Comparison of ENCODE assay signal across 19 cellular contexts in genomic region chr3:188047536-188047935, GRCh38.
DNase-seq lines count a peak whose midpoint lies in the region; ATAC-seq, FAIRE-seq and TF ChIP-seq lines count a peak whose summit lies in the region.
"Had no signal": no experiment of that assay in that cellular context is flagged by ENCODE, and none has a peak within 500 bp of the region (broad histone marks: within the 10 kb centered on the region; RNA-seq: fewer than 3 reads in every experiment).

No MANE protein-coding gene starts in this region.

- DNase-seq in HepG2 (ENCODE audit: low spot score) (no peak), right lobe of liver (no peak), T-helper 17 cell (no peak), pons (ENCODE audit: low spot score) (peak; percentile 4), ACHN (no peak), RCC 7860 (ENCODE audit: low spot score) (no peak)
- DNase-seq: Caco-2; CD4-positive, CD25-positive, alpha-beta regulatory T cell; CD8-positive, alpha-beta T cell; DMS153; DND-41; H7; HCEC 1CT had no signal

- H3K4me1 ChIP-seq in HepG2 (ENCODE audit: insufficient read depth, low read length), result peaks cover 46% of the 10 kb centered on the region
- H3K4me1 ChIP-seq in right lobe of liver, result no peaks in the 10 kb centered on the region

- CTCF ChIA-PET in HepG2 (lab: Yijun Ruan, JAX; ENCODE audit: low intra/inter-chr PET ratio, low total read pairs), result no interaction called here

- TF ChIP-seq CTCF in HepG2 (CRISPR knock-in tag; IDR thresholded peaks at IDR 0.05) (no peak), right lobe of liver (IDR thresholded peaks at IDR 0.05) (no peak)

- ATAC-seq in HepG2 (no peak), right lobe of liver (no peak), T-helper 17 cell (no peak)
- ATAC-seq: CD8-positive, alpha-beta T cell had no signal

- no peak overlapping the region for H3K4me3 Mint-ChIP-seq in T-helper 17 cell
- H3K4me3 Mint-ChIP-seq: CD4-positive, CD25-positive, alpha-beta regulatory T cell; CD8-positive, alpha-beta T cell had no signal

- POLR2A ChIA-PET in HepG2 (lab: Yijun Ruan, JAX), result no interaction called here

- no peak overlapping the region for H2AFZ ChIP-seq in HepG2 (ENCODE audit: low read length)

- H4K20me1 ChIP-seq in HepG2 (ENCODE audit: insufficient read depth, low read length), result no peaks in the 10 kb centered on the region

- H3K27ac Mint-ChIP-seq in T-helper 17 cell, result peak overlapping the region; percentile 24
- H3K27ac Mint-ChIP-seq: CD4-positive, CD25-positive, alpha-beta regulatory T cell; CD8-positive, alpha-beta T cell had no signal

- TF ChIP-seq EP300 in HepG2 (IDR thresholded peaks at IDR 0.05; ENCODE audit: low read depth in 2 of 2, low read length in 2 of 2) (no peak), HepG2 (CRISPR knock-in tag; IDR thresholded peaks at IDR 0.05; ENCODE audit: borderline replicate concordance) (no peak)

- H3K4me2 ChIP-seq in HepG2 (ENCODE audit: low read depth, low read length), result no peak overlapping the region

- in situ Hi-C loops in HepG2 (cut with HindIII; ENCODE audit: extremely low pct_ligation_motif_present, low pct_unique_long_range_greater_than_20kb), result loop anchor here (10.0 kb wide), 1 partner anchor 907 kb away; no protein-coding TSS in a partner anchor
- in situ Hi-C loops in ACHN (cut with HindIII; ENCODE audit: low pct_ligation_motif_present, low pct_unique_long_range_greater_than_20kb, low sequenced_read_pairs), result no loop called here

- no peak for FAIRE-seq in HepG2 (lab: Jason Lieb, UNC)
- no peak for FAIRE-seq in RCC 7860 (lab: Jason Lieb, UNC)
- FAIRE-seq: A204.1, G401.6, GM12892, H1 had no signal

- intact Hi-C loops in HepG2 (cut with micrococcal nuclease; ENCODE audit: unreplicated experiment), result no loop called here
- intact Hi-C loops in right lobe of liver (cut with DNase I), result loop anchor here in 1 of 2 donors (10.0 kb wide), 1 partner anchor 237 kb away; no protein-coding TSS in a partner anchor

- no peaks in the 10 kb centered on the region for H3K36me3 Mint-ChIP-seq in T-helper 17 cell (ENCODE audit: low read depth)
- H3K36me3 Mint-ChIP-seq: CD4-positive, CD25-positive, alpha-beta regulatory T cell; CD8-positive, alpha-beta T cell had no signal

- TF ChIP-seq RAD21 in HepG2 (CRISPR knock-in tag; IDR thresholded peaks at IDR 0.05), result no peak

- H3K27ac ChIP-seq in HepG2 (ENCODE audit: extremely low read length, insufficient read depth, low read length) (no peak overlapping the region), right lobe of liver (no peak overlapping the region)
- H3K27ac ChIP-seq: 22Rv1, C4-2B had no signal

- H3K9me3 ChIP-seq in HepG2 (ENCODE audit: low read length) (no peaks in the 10 kb centered on the region), right lobe of liver (no peaks in the 10 kb centered on the region), T-helper 17 cell (ENCODE audit: control insufficient read depth, low read length, poor library complexity, severe bottlenecking) (no peaks in the 10 kb centered on the region)
- H3K9me3 ChIP-seq: Caco-2 had no signal

- H3K4me3 ChIP-seq in HepG2 (replicated peaks in 1 of 3; ENCODE audit: insufficient read depth in 1 of 3, low read depth in 2 of 3, low read length in 3 of 3) (no peak overlapping the region), right lobe of liver (no peak overlapping the region)

- H3K36me3 ChIP-seq in HepG2 (replicated peaks in 1 of 2; ENCODE audit: control insufficient read depth in 1 of 2, insufficient read depth in 2 of 2, low read length in 2 of 2) (no peaks in the 10 kb centered on the region), right lobe of liver (no peaks in the 10 kb centered on the region)

- TF ChIP-seq POLR2A in HepG2 (IDR thresholded peaks at IDR 0.05; ENCODE audit: insufficient read depth in 1 of 2, low read depth in 2 of 2, low read length in 2 of 2) (no peak), right lobe of liver (IDR thresholded peaks at IDR 0.05) (no peak)

- H3K27me3 Mint-ChIP-seq in T-helper 17 cell, result no peaks in the 10 kb centered on the region

- WGBS in HepG2 (ENCODE audit: low lambda C conversion rate), result 63% methylated on average over 1 of the region's 1 CpG
- WGBS in right lobe of liver (ENCODE audit: insufficient coverage, low coverage, low lambda C conversion rate, missing lambda C conversion rate), result 100% methylated on average over 1 of the region's 1 CpG

- no TSS peak for BruUV-seq in HepG2 (replicated peaks; lab: Mats Ljungman, UMichigan)

- peaks cover 21% of the 10 kb centered on the region for H3K4me1 Mint-ChIP-seq in T-helper 17 cell

- H3K27me3 ChIP-seq in HepG2 (ENCODE audit: control insufficient read depth in 1 of 2, insufficient read depth in 2 of 2, low read length in 2 of 2) (no peaks in the 10 kb centered on the region), right lobe of liver (no peaks in the 10 kb centered on the region)

- no peaks in the 10 kb centered on the region for H3K79me2 ChIP-seq in HepG2 (ENCODE audit: insufficient read depth, low read length)

- H3K9ac ChIP-seq in HepG2 (ENCODE audit: insufficient read depth, low read depth, low read length), result no peak overlapping the region

TF ChIP-seq in HepG2, 621 proteins besides CTCF, POLR2A, EP300 and RAD21:
- TF ChIP-seq SKI (IDR thresholded peaks at IDR 0.05; ENCODE audit: partially characterized antibody), result no peak
- TF ChIP-seq ZNF263 (CRISPR knock-in tag; IDR thresholded peaks at IDR 0.05), result peak; percentile 82
TF ChIP-seq in HepG2: peak in this region for 1.
